Comparison of ENCODE assay signal across 9 cellular contexts in genomic region chr5:56155085-56155484, GRCh38.
DNase-seq lines count a peak whose midpoint lies in the region; ATAC-seq and TF ChIP-seq lines count a peak whose summit lies in the region.
"Had no signal": no experiment of that assay in that cellular context is flagged by ENCODE, and none has a peak within 500 bp of the region (broad histone marks: within the 10 kb centered on the region; RNA-seq: fewer than 3 reads in every experiment).

No MANE protein-coding gene starts in this region.

- ATAC-seq in upper lobe of left lung (ENCODE audit: low FRiP score in 2 of 2): peak in 1 of 2 donors; percentile 57

- H3K27me3 Mint-ChIP-seq in activated naive CD4-positive, alpha-beta T cell treated with anti-CD3 and anti-CD28 coated beads, Interleukin-2, amount 50 U/mL, for 24 hours: no peaks in the 10 kb centered on the region
- no peaks in the 10 kb centered on the region for H3K27me3 Mint-ChIP-seq in T-helper 1 cell treated with Interleukin-12 subunit alpha and Interleukin-12 subunit beta and Interleukin-4 antibody, amounts not matched to agents 30 μg/mL and 1 μg/mL, for 36 hours (ENCODE audit: low read depth)

- no peak for TF ChIP-seq EP300 in upper lobe of left lung (IDR thresholded peaks at IDR 0.05)

- no peak for DNase-seq in activated naive CD4-positive, alpha-beta T cell treated with anti-CD3 and anti-CD28 coated beads, Interleukin-2, amount 50 U/mL, for 16 hours
- no peak for DNase-seq in left ventricle myocardium inferior
- no peak for DNase-seq in upper lobe of left lung
- DNase-seq in mesenteric fat pad (ENCODE audit: low spot score): no peak
- no peak for DNase-seq in NCI-H1092 (lab: John Stamatoyannopoulos, UW)
- DNase-seq in putamen (ENCODE audit: low spot score): no peak
- DNase-seq: posterior cingulate gyrus had no signal

- H3K27me3 ChIP-seq in left ventricle myocardium inferior (ENCODE audit: low read depth): no peaks in the 10 kb centered on the region
- H3K27me3 ChIP-seq in upper lobe of left lung: no peaks in the 10 kb centered on the region

- no peak for TF ChIP-seq CTCF in left ventricle myocardium inferior (IDR thresholded peaks at IDR 0.05; ENCODE audit: borderline replicate concordance)
- no peak for TF ChIP-seq CTCF in upper lobe of left lung (IDR thresholded peaks at IDR 0.05)

- H3K36me3 ChIP-seq in left ventricle myocardium inferior (no peaks in the 10 kb centered on the region), upper lobe of left lung (no peaks in the 10 kb centered on the region)

- TF ChIP-seq POLR2A in upper lobe of left lung (IDR thresholded peaks at IDR 0.05): no peak

- H3K27ac Mint-ChIP-seq in activated naive CD4-positive, alpha-beta T cell treated with anti-CD3 and anti-CD28 coated beads, Interleukin-2, amount 50 U/mL, for 24 hours: peak overlapping the region; percentile 91
- peak overlapping the region; percentile 88 for H3K27ac Mint-ChIP-seq in T-helper 1 cell treated with Interleukin-12 subunit alpha and Interleukin-12 subunit beta and Interleukin-4 antibody, amounts not matched to agents 30 μg/mL and 1 μg/mL, for 36 hours

- peaks cover 77% of the 10 kb centered on the region for H3K4me1 Mint-ChIP-seq in activated naive CD4-positive, alpha-beta T cell treated with anti-CD3 and anti-CD28 coated beads, Interleukin-2, amount 50 U/mL, for 24 hours
- peaks cover 66% of the 10 kb centered on the region for H3K4me1 Mint-ChIP-seq in T-helper 1 cell treated with Interleukin-12 subunit alpha and Interleukin-12 subunit beta and Interleukin-4 antibody, amounts not matched to agents 30 μg/mL and 1 μg/mL, for 36 hours (ENCODE audit: low read depth)

- 19 to 38% methylated on average over 2 of the region's 2 CpGs for WGBS in upper lobe of left lung, 2 donors

- no peak overlapping the region for H3K4me3 ChIP-seq in left ventricle myocardium inferior
- H3K4me3 ChIP-seq in upper lobe of left lung: no peak overlapping the region

- intact Hi-C loops in left ventricle myocardium inferior (cut with micrococcal nuclease): no loop called here

- no peaks in the 10 kb centered on the region for H3K9me3 Mint-ChIP-seq in activated naive CD4-positive, alpha-beta T cell treated with anti-CD3 and anti-CD28 coated beads, Interleukin-2, amount 50 U/mL, for 24 hours
- no peaks in the 10 kb centered on the region for H3K9me3 Mint-ChIP-seq in T-helper 1 cell treated with Interleukin-12 subunit alpha and Interleukin-12 subunit beta and Interleukin-4 antibody, amounts not matched to agents 30 μg/mL and 1 μg/mL, for 36 hours

- H3K4me1 ChIP-seq in left ventricle myocardium inferior (peaks cover 18% of the 10 kb centered on the region), upper lobe of left lung (peaks cover 34 to 47% (median 42%) of the 10 kb centered on the region in 4 donors)

- H3K27ac ChIP-seq in left ventricle myocardium inferior (replicated peaks): peak overlapping the region; percentile 54
- H3K27ac ChIP-seq in upper lobe of left lung: peak overlapping the region; percentile 46 to 69 (median 62)

- H3K9me3 ChIP-seq in left ventricle myocardium inferior (replicated peaks): no peaks in the 10 kb centered on the region
- no peaks in the 10 kb centered on the region for H3K9me3 ChIP-seq in upper lobe of left lung

- no peaks in the 10 kb centered on the region for H3K36me3 Mint-ChIP-seq in activated naive CD4-positive, alpha-beta T cell treated with anti-CD3 and anti-CD28 coated beads, Interleukin-2, amount 50 U/mL, for 24 hours
- H3K36me3 Mint-ChIP-seq in T-helper 1 cell treated with Interleukin-12 subunit alpha and Interleukin-12 subunit beta and Interleukin-4 antibody, amounts not matched to agents 30 μg/mL and 1 μg/mL, for 36 hours (ENCODE audit: low read depth): peaks cover 16% of the 10 kb centered on the region

- no peak overlapping the region for H3K4me3 Mint-ChIP-seq in activated naive CD4-positive, alpha-beta T cell treated with anti-CD3 and anti-CD28 coated beads, Interleukin-2, amount 50 U/mL, for 24 hours
- peak overlapping the region; percentile 43 for H3K4me3 Mint-ChIP-seq in T-helper 1 cell treated with Interleukin-12 subunit alpha and Interleukin-12 subunit beta and Interleukin-4 antibody, amounts not matched to agents 30 μg/mL and 1 μg/mL, for 36 hours
